22 cellular contexts compared by ENCODE assay signal in genomic region chr19:2184422-2185012, GRCh38. TPM values are rescaled to one million over a fixed set of nuclear protein-coding genes. Genes with fewer than 3 reads are reported as not detected.
DNase-seq lines count a peak whose midpoint lies in the region; FAIRE-seq and TF ChIP-seq lines count a peak whose summit lies in the region.
"Had no signal": no experiment of that assay in that cellular context is flagged by ENCODE, and none has a peak within 500 bp of the region (broad histone marks: within the 10 kb centered on the region; RNA-seq: fewer than 3 reads in every experiment).

No MANE protein-coding gene starts in this region.

- H3K9me2 ChIP-seq in GM23248 (ENCODE audit: insufficient read depth), result no peaks in the 10 kb centered on the region

- H3K27me3 Mint-ChIP-seq in astrocyte (ENCODE audit: low read depth, unreplicated experiment) (no peaks in the 10 kb centered on the region), neural progenitor cell (ENCODE audit: insufficient read depth, low read depth) (peaks cover 11% of the 10 kb centered on the region)

- H3K27me3 ChIP-seq in GM23248 (replicated peaks; ENCODE audit: insufficient read depth), result no peaks in the 10 kb centered on the region
- H3K27me3 ChIP-seq in astrocyte (ENCODE audit: insufficient read depth, low read length), result no peaks in the 10 kb centered on the region
- no peaks in the 10 kb centered on the region for H3K27me3 ChIP-seq in neural progenitor cell
- no peaks in the 10 kb centered on the region for H3K27me3 ChIP-seq in SJCRH30
- no peaks in the 10 kb centered on the region for H3K27me3 ChIP-seq in colonic mucosa
- H3K27me3 ChIP-seq: ascending aorta, neutrophil, sigmoid colon had no signal

- H3K36me3 ChIP-seq in GM23248 (ENCODE audit: low read depth) (no peaks in the 10 kb centered on the region), astrocyte (ENCODE audit: insufficient read depth, low read length) (peaks cover 3% of the 10 kb centered on the region), neural progenitor cell (no peaks in the 10 kb centered on the region), SJCRH30 (peaks cover 11% of the 10 kb centered on the region), colonic mucosa (peaks cover 5% of the 10 kb centered on the region)

- intact Hi-C loops in colonic mucosa (cut with DNase I), result no loop called here

- no peak overlapping the region for H3K4me3 ChIP-seq in GM23248
- no peak overlapping the region for H3K4me3 ChIP-seq in astrocyte (ENCODE audit: insufficient read depth, low read depth, low read length)
- no peak overlapping the region for H3K4me3 ChIP-seq in neural progenitor cell
- H3K4me3 ChIP-seq in SJCRH30, result no peak overlapping the region
- no peak overlapping the region for H3K4me3 ChIP-seq in colonic mucosa
- H3K4me3 ChIP-seq: ascending aorta, coronary artery, sigmoid colon had no signal

- no peak for FAIRE-seq in astrocyte (lab: Jason Lieb, UNC)
- FAIRE-seq: D721Med, G401.6, GM12892 had no signal

- in situ Hi-C loops in GM23248 (cut with MboI), result no loop called here

- H3K9me3 Mint-ChIP-seq in astrocyte (ENCODE audit: unreplicated experiment) (no peaks in the 10 kb centered on the region), neural progenitor cell (no peaks in the 10 kb centered on the region)
- H3K9me3 Mint-ChIP-seq: immature natural killer cell had no signal

- no peak for DNase-seq in GM23248
- no peak for DNase-seq in astrocyte (ENCODE audit: low read depth)
- no peak for DNase-seq in neural progenitor cell (ENCODE audit: low spot score)
- no peak for DNase-seq in NCI-H2227 treated with DMSO at 0.1 percent for 48 hours (lab: John Stamatoyannopoulos, UW)
- DNase-seq in SJCRH30, result no peak
- no peak for DNase-seq in colonic mucosa
- DNase-seq: activated naive CD4-positive, alpha-beta T cell; AML-193; GOT3; immature natural killer cell; NCI-H1092; PC-3; sigmoid colon; T-helper 9 cell had no signal

- no peak overlapping the region for H3K9ac ChIP-seq in GM23248
- H3K9ac ChIP-seq in astrocyte (ENCODE audit: low read length), result no peak overlapping the region
- H3K9ac ChIP-seq in neural progenitor cell, result no peak overlapping the region
- no peak overlapping the region for H3K9ac ChIP-seq in colonic mucosa (ENCODE audit: low read depth in 2 of 2, low read length in 2 of 2)
- H3K9ac ChIP-seq: KMS-11 had no signal

- no peak overlapping the region for H3K4me3 Mint-ChIP-seq in astrocyte (ENCODE audit: unreplicated experiment)
- H3K4me3 Mint-ChIP-seq in neural progenitor cell, result no peak overlapping the region
- H3K4me3 Mint-ChIP-seq: immature natural killer cell had no signal

- H3K4me1 ChIP-seq in GM23248 (ENCODE audit: insufficient read depth), result peaks cover 18% of the 10 kb centered on the region
- peaks cover 47% of the 10 kb centered on the region for H3K4me1 ChIP-seq in astrocyte (ENCODE audit: insufficient read depth, low read length)
- H3K4me1 ChIP-seq in neural progenitor cell, result no peaks in the 10 kb centered on the region
- H3K4me1 ChIP-seq in SJCRH30, result no peaks in the 10 kb centered on the region
- H3K4me1 ChIP-seq in colonic mucosa, result no peaks in the 10 kb centered on the region

- WGBS in GM23248 (ENCODE audit: low coverage in 1 of 2, low lambda C conversion rate in 2 of 2, missing lambda C conversion rate in 2 of 2), 2 experiments, result 89 to 91% methylated on average over 19 to 23 of the region's 23 CpGs

- TF ChIP-seq CTCF in astrocyte (IDR thresholded peaks at IDR 0.05; ENCODE audit: insufficient read depth, low read depth, low read length), result no peak
- no peak for TF ChIP-seq CTCF in neural progenitor cell (IDR thresholded peaks at IDR 0.05)
- no peak for TF ChIP-seq CTCF in colonic mucosa (IDR thresholded peaks at IDR 0.05)

- H3K4me1 Mint-ChIP-seq in astrocyte (ENCODE audit: low read depth, unreplicated experiment) (peaks cover 34% of the 10 kb centered on the region), neural progenitor cell (peaks cover 7% of the 10 kb centered on the region)

- H3K27ac Mint-ChIP-seq in astrocyte (ENCODE audit: unreplicated experiment), result peak overlapping the region; percentile 34
- H3K27ac Mint-ChIP-seq in neural progenitor cell, result peak overlapping the region; percentile 79

- H3K4me2 ChIP-seq in GM23248 (ENCODE audit: unreplicated experiment) (no peak overlapping the region), astrocyte (ENCODE audit: low read length) (peak overlapping the region; percentile 43), neural progenitor cell (no peak overlapping the region)
- H3K4me2 ChIP-seq: KMS-11 had no signal

- H3K9me3 ChIP-seq in GM23248 (ENCODE audit: low read depth), result no peaks in the 10 kb centered on the region
- H3K9me3 ChIP-seq in astrocyte (ENCODE audit: insufficient read depth, low read depth, low read length), result no peaks in the 10 kb centered on the region
- H3K9me3 ChIP-seq in neural progenitor cell (ENCODE audit: low read depth), result no peaks in the 10 kb centered on the region
- H3K9me3 ChIP-seq in SJCRH30 (replicated peaks), result no peaks in the 10 kb centered on the region
- no peaks in the 10 kb centered on the region for H3K9me3 ChIP-seq in colonic mucosa
- H3K9me3 ChIP-seq: ascending aorta, neutrophil, sigmoid colon had no signal

- H3K36me3 Mint-ChIP-seq in astrocyte (ENCODE audit: low read depth, unreplicated experiment), result peaks cover 14% of the 10 kb centered on the region
- H3K36me3 Mint-ChIP-seq in neural progenitor cell, result peaks cover 14% of the 10 kb centered on the region

- H3K27ac ChIP-seq in GM23248, result 0 out of 2 replicates have a peak overlapping the region, but pooled peaks have one; percentile 78
- H3K27ac ChIP-seq in astrocyte (ENCODE audit: low read depth, low read length), result no peak overlapping the region
- H3K27ac ChIP-seq in neural progenitor cell, result no peak overlapping the region
- H3K27ac ChIP-seq in SJCRH30, result no peak overlapping the region
- H3K27ac ChIP-seq in colonic mucosa, result no peak overlapping the region
- H3K27ac ChIP-seq: HL-60, KMS-11, neutrophil had no signal

- H4K20me1 ChIP-seq in GM23248 (ENCODE audit: insufficient read depth) (no peaks in the 10 kb centered on the region), astrocyte (ENCODE audit: insufficient read depth, low read length) (peaks cover 89% of the 10 kb centered on the region), neural progenitor cell (ENCODE audit: low read depth) (peaks cover 80% of the 10 kb centered on the region)

- peaks cover 30% of the 10 kb centered on the region for H3F3A ChIP-seq in GM23248 (ENCODE audit: insufficient read depth)
- no peaks in the 10 kb centered on the region for H3F3A ChIP-seq in neural progenitor cell (ENCODE audit: low read depth)

- no peak overlapping the region for H2AFZ ChIP-seq in GM23248
- no peak overlapping the region for H2AFZ ChIP-seq in astrocyte (ENCODE audit: low read depth, low read length)
- no peak overlapping the region for H2AFZ ChIP-seq in neural progenitor cell (replicated peaks)

- H3K79me2 ChIP-seq in GM23248 (ENCODE audit: insufficient read depth) (peaks cover 76% of the 10 kb centered on the region), astrocyte (ENCODE audit: insufficient read depth, low read length) (peaks cover 85% of the 10 kb centered on the region), neural progenitor cell (ENCODE audit: low read depth) (peaks cover 64% of the 10 kb centered on the region)

RNA-seq across cellular contexts. Expression of gene DOT1L, which starts 20.8 kb away (rescaled TPM):
- total RNA-seq in GM23248 (2014; rRNA removed; shearing (Covaris generic)), result 4.3 and 4.4 TPM in 2 replicates
- 4.0 and 5.3 TPM in 2 replicates for polyA plus RNA-seq in GM23248 (2016; fragmentation: Nextera tagmentation; extraction: Ambion mirVana)
- 21.7 and 25.6 TPM in 2 replicates for total RNA-seq in astrocyte
- total RNA-seq in neural progenitor cell (ENCODE audit: low replicate concordance), result 8.9 and 21.1 TPM in 2 replicates
- total RNA-seq in SJCRH30 (2014; rRNA removed; shearing (Covaris generic)), result 16.2 and 18.4 TPM in 2 replicates
- total RNA-seq in colonic mucosa, result 10 to 100 TPM; 31.5 to 52.0 TPM

RNA-seq across cellular contexts. Expression of gene AP3D1, which starts 33.2 kb away (rescaled TPM):
- total RNA-seq in GM23248 (2014; rRNA removed; shearing (Covaris generic)), result 95.4 and 97.6 TPM in 2 replicates
- 65.2 and 79.0 TPM in 2 replicates for polyA plus RNA-seq in GM23248 (2016; fragmentation: Nextera tagmentation; extraction: Ambion mirVana)
- total RNA-seq in astrocyte, result 162 and 167 TPM in 2 replicates
- total RNA-seq in neural progenitor cell (ENCODE audit: low replicate concordance), result 50.9 and 93.7 TPM in 2 replicates
- total RNA-seq in SJCRH30 (2014; rRNA removed; shearing (Covaris generic)), result 101 and 107 TPM in 2 replicates
- total RNA-seq in colonic mucosa, result 100 to 1,000 TPM; 105 to 137 TPM

RNA-seq across cellular contexts. Expression of gene PLEKHJ1, which starts 51.6 kb away (rescaled TPM):
- total RNA-seq in GM23248 (2014; rRNA removed; shearing (Covaris generic)), result 68.3 and 85.1 TPM in 2 replicates
- polyA plus RNA-seq in GM23248 (2016; fragmentation: Nextera tagmentation; extraction: Ambion mirVana), result 62.3 and 69.5 TPM in 2 replicates
- total RNA-seq in astrocyte, result 69.9 and 78.3 TPM in 2 replicates
- total RNA-seq in neural progenitor cell (ENCODE audit: low replicate concordance), result 77.6 and 145 TPM in 2 replicates
- 51.8 and 52.7 TPM in 2 replicates for total RNA-seq in SJCRH30 (2014; rRNA removed; shearing (Covaris generic))
- 100 to 1,000 TPM; 176 to 238 TPM for total RNA-seq in colonic mucosa

RNA-seq across cellular contexts. Expression of gene SF3A2, which starts 52.1 kb away (rescaled TPM):
- total RNA-seq in GM23248 (2014; rRNA removed; shearing (Covaris generic)), result 20.9 and 26.7 TPM in 2 replicates
- polyA plus RNA-seq in GM23248 (2016; fragmentation: Nextera tagmentation; extraction: Ambion mirVana), result 13.7 and 16.8 TPM in 2 replicates
- total RNA-seq in astrocyte (76.6 and 83.2 TPM in 2 replicates), neural progenitor cell (ENCODE audit: low replicate concordance) (14.4 and 50.7 TPM in 2 replicates), colonic mucosa (10 to 100 TPM; 60.9 to 99.8 TPM)
- 44.5 and 49.1 TPM in 2 replicates for total RNA-seq in SJCRH30 (2014; rRNA removed; shearing (Covaris generic))
